Comparison of ENCODE assay signal across 8 cellular contexts in genomic region chr19:39824143-39825092, GRCh38. TPM values are rescaled to one million over a fixed set of nuclear protein-coding genes. Genes with fewer than 3 reads are reported as not detected.
DNase-seq lines count a peak whose midpoint lies in the region; ATAC-seq and TF ChIP-seq lines count a peak whose summit lies in the region.

No MANE protein-coding gene starts in this region.

- no peaks in the 10 kb centered on the region for H3K36me3 ChIP-seq in mesendoderm (ENCODE audit: control insufficient read depth, insufficient read depth, low read length)

- H2BK15ac ChIP-seq in mesendoderm (replicated peaks; ENCODE audit: low read depth): no peak overlapping the region

- no peak overlapping the region for H3K27ac ChIP-seq in mesendoderm (ENCODE audit: low read depth, low read length)

- H3K4me2 ChIP-seq in mesendoderm (ENCODE audit: low read length): peak overlapping the region; percentile 75

- no peak overlapping the region for H4K8ac ChIP-seq in mesendoderm (ENCODE audit: low read depth, low read length)

- H3K4me3 Mint-ChIP-seq in endothelial cell (ENCODE audit: unreplicated experiment): no peak overlapping the region

- no peaks in the 10 kb centered on the region for H3K4me1 ChIP-seq in mesendoderm (ENCODE audit: control insufficient read depth, low read depth, low read length)

- peak overlapping the region; percentile 87 for H4K5ac ChIP-seq in mesendoderm (ENCODE audit: low read length)

- H2BK5ac ChIP-seq in mesendoderm (ENCODE audit: low read length): no peak overlapping the region

- H3K18ac ChIP-seq in mesendoderm (ENCODE audit: low read length): no peak overlapping the region

- H3K4me3 ChIP-seq in mesendoderm (ENCODE audit: low read length): peak overlapping the region; percentile 47

- H3K4ac ChIP-seq in mesendoderm (ENCODE audit: low read depth, low read length): no peak overlapping the region

- H3K9ac ChIP-seq in mesendoderm (ENCODE audit: low read length): peak overlapping the region; percentile 66

- no peaks in the 10 kb centered on the region for H3K4me1 Mint-ChIP-seq in endothelial cell (ENCODE audit: unreplicated experiment)

- DNase-seq in AG08395 (ENCODE audit: low spot score) (peak; percentile 95), NCI-H526 treated with DMSO at 0.1 percent for 48 hours (lab: John Stamatoyannopoulos, UW) (peak; percentile 97), endothelial cell (ENCODE audit: low spot score) (peak; percentile 78), mesendoderm (peak; percentile 97)
- peak; percentile 64 to 72 for DNase-seq in activated CD8-positive, alpha-beta memory T cell treated with anti-CD3 and anti-CD28 coated beads for 4 hours (ENCODE audit: low read depth in 2 of 2)
- DNase-seq in stimulated activated CD8-positive, alpha-beta memory T cell treated with anti-CD3 and anti-CD28 coated beads, Interleukin-12 subunit alpha, Interleukin-12 subunit beta, amount 100 ng/mL, for 24 hours (ENCODE audit: extremely low read depth): peak; percentile 64

- no peaks in the 10 kb centered on the region for H3K79me2 ChIP-seq in mesendoderm (ENCODE audit: control insufficient read depth, insufficient read depth, low read length)

- peak overlapping the region; percentile 81 for H3K56ac ChIP-seq in mesendoderm (ENCODE audit: low read length)

- H3K9me3 Mint-ChIP-seq in endothelial cell (ENCODE audit: unreplicated experiment): no peaks in the 10 kb centered on the region

- no peaks in the 10 kb centered on the region for H3K27me3 ChIP-seq in mesendoderm (ENCODE audit: insufficient read depth, low read length, poor library complexity)

- H2AK5ac ChIP-seq in mesendoderm (ENCODE audit: low read length): no peak overlapping the region

- peaks cover 8% of the 10 kb centered on the region for H3K36me3 Mint-ChIP-seq in endothelial cell (ENCODE audit: low read depth, unreplicated experiment)

- H3K79me1 ChIP-seq in mesendoderm (ENCODE audit: low read length): no peaks in the 10 kb centered on the region

- ATAC-seq in GM19023 (IDR thresholded peaks at IDR 0.05; ENCODE audit: unreplicated experiment) (peak; percentile 87), HG03342 (IDR thresholded peaks at IDR 0.05; ENCODE audit: unreplicated experiment) (peak; percentile 80)

- TF ChIP-seq CTCF in endothelial cell (IDR thresholded peaks at IDR 0.05; ENCODE audit: unreplicated experiment): no peak

- no CpG with 5 or more reads among the region's 47 CpGs for WGBS in mesendoderm (ENCODE audit: extremely low coverage, insufficient coverage, low lambda C conversion rate)

- peaks cover 4% of the 10 kb centered on the region for H3K27me3 Mint-ChIP-seq in endothelial cell (ENCODE audit: unreplicated experiment)

- no peak overlapping the region for H2BK120ac ChIP-seq in mesendoderm (ENCODE audit: low read depth, low read length)

- H3K23ac ChIP-seq in mesendoderm (ENCODE audit: low read length): no peak overlapping the region

- H3K27ac Mint-ChIP-seq in endothelial cell (ENCODE audit: unreplicated experiment): peak overlapping the region; percentile 64

RNA-seq across cellular contexts. Expression of gene DYRK1B, which starts 9.5 kb away (rescaled TPM):
- 29.5 TPM for total RNA-seq in endothelial cell (ENCODE audit: unreplicated experiment)
- 5.9 TPM for polyA plus RNA-seq in mesendoderm (2013, experiment 1 of 2)
- polyA plus RNA-seq in mesendoderm (2013, experiment 2 of 2): 5.9 TPM

RNA-seq across cellular contexts. Expression of gene FBL, which starts 21.8 kb away (rescaled TPM):
- total RNA-seq in endothelial cell (ENCODE audit: unreplicated experiment): 271 TPM
- 572 TPM for polyA plus RNA-seq in mesendoderm (2013, experiment 1 of 2)
- polyA plus RNA-seq in mesendoderm (2013, experiment 2 of 2): 587 TPM

RNA-seq across cellular contexts. Expression of gene LEUTX, which starts 45.8 kb away (rescaled TPM):
- total RNA-seq in endothelial cell (ENCODE audit: unreplicated experiment): not detected
- not detected for polyA plus RNA-seq in mesendoderm (2013, experiment 1 of 2)
- polyA plus RNA-seq in mesendoderm (2013, experiment 2 of 2): not detected
